ENCODE assay signal across 24 cellular contexts in the genomic region with DNA sequence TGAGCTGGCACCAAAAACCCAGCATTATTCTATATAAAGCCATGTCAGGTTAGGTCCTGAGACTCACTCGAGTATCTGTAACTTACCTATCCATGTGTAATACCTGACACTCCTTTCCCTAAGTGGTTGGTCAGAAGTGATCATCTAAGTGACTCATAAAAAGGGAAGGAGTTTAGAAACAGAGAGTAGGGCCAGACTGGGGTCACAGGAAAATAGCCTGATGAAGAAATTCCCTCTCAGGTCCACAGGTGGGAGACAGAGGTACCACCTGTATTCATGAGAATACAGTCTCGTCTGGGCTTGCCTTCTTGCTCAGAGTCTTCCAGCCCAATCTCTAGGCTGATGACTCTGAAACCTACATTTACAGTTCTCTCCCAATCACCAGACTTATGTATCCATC.
DNase-seq lines count a peak whose midpoint lies in the region; ATAC-seq and TF ChIP-seq lines count a peak whose summit lies in the region.
"Had no signal": no experiment of that assay in that cellular context is flagged by ENCODE, and none has a peak within 500 bp of the region (broad histone marks: within the 10 kb centered on the region; RNA-seq: fewer than 3 reads in every experiment).

No MANE protein-coding gene starts in this region.

- TF ChIP-seq POLR2A in breast epithelium (IDR thresholded peaks at IDR 0.05) = no peak

- peak; percentile 75 for DNase-seq in MCF 10A (ENCODE audit: unreplicated experiment)
- no peak for DNase-seq in breast epithelium (ENCODE audit: low spot score in 2 of 2)
- DNase-seq in WTC11 (ENCODE audit: low spot score) = no peak
- peak; percentile 84 for DNase-seq in epithelial cell of esophagus (ENCODE audit: low read depth)
- DNase-seq in caudate nucleus (lab: John Stamatoyannopoulos, UW) = no peak
- DNase-seq in foreskin melanocyte = no peak
- DNase-seq in right cardiac atrium = no peak
- DNase-seq: activated gamma-delta T cell; DMS79 treated with DMSO at 0.1 percent for 48 hours; hippocampal formation; KBM-7; kidney; mesenchymal stem cell; naive thymus-derived CD8-positive, alpha-beta T cell; NCI-H187; NCI-H446 treated with DMSO at 0.1 percent for 48 hours; posterior cingulate gyrus; sigmoid colon; SK-N-SH; T1000 had no signal

- H3K9me3 Mint-ChIP-seq in MCF 10A (ENCODE audit: unreplicated experiment) (no peaks in the 10 kb centered on the region), WTC11 (no peaks in the 10 kb centered on the region)
- H3K9me3 Mint-ChIP-seq: dendritic cell treated with granulocyte-macrophage colony-stimulating factor and Interleukin-4, amounts not matched to agents 40 ng/mL and 50 ng/mL, for 4 days had no signal

- no peak overlapping the region for H3K4me3 ChIP-seq in breast epithelium
- H3K4me3 ChIP-seq in epithelial cell of esophagus (ENCODE audit: low read length) = no peak overlapping the region
- H3K4me3 ChIP-seq in right cardiac atrium (ENCODE audit: low read length) = no peak overlapping the region
- H3K4me3 ChIP-seq: sigmoid colon had no signal

- H3K9me3 ChIP-seq in breast epithelium (no peaks in the 10 kb centered on the region), right cardiac atrium (ENCODE audit: control insufficient read depth, low read length) (no peaks in the 10 kb centered on the region)
- H3K9me3 ChIP-seq: sigmoid colon, SK-N-SH had no signal

- H3K36me3 ChIP-seq in breast epithelium = no peaks in the 10 kb centered on the region
- H3K36me3 ChIP-seq: sigmoid colon had no signal

- H3K36me3 Mint-ChIP-seq in MCF 10A (ENCODE audit: insufficient read depth, unreplicated experiment) (no peaks in the 10 kb centered on the region), WTC11 (no peaks in the 10 kb centered on the region)

- peak; percentile 58 for ATAC-seq in WTC11
- no peak for ATAC-seq in right cardiac atrium
- ATAC-seq in GM21423 (IDR thresholded peaks at IDR 0.05; ENCODE audit: unreplicated experiment) = no peak
- ATAC-seq: activated CD4-positive, CD25-positive, alpha-beta regulatory T cell treated with anti-CD3 and anti-CD28 coated beads, Interleukin-2, amount 50 U/mL, for 24 hours; naive thymus-derived CD8-positive, alpha-beta T cell had no signal

- CTCF ChIA-PET in MCF 10A (lab: Yijun Ruan, JAX) = no interaction called here
- CTCF ChIA-PET in WTC11 (lab: Charles Lee) = no interaction called here

- no TSS peak for BruUV-seq in MCF 10A (replicated peaks; lab: Mats Ljungman, UMichigan)

- POLR2A ChIA-PET in MCF 10A (lab: Yijun Ruan, JAX) (interaction anchor here (0.7 to 0.8 kb wide), 2 partner anchors 19 to 51 kb away, joined by 3 to 5 read pairs; no protein-coding TSS in a partner anchor), WTC11 (lab: Charles Lee) (no interaction called here)

- H3K4me1 Mint-ChIP-seq in MCF 10A (ENCODE audit: insufficient read depth, unreplicated experiment) (peaks cover 28% of the 10 kb centered on the region), WTC11 (peaks cover 24% of the 10 kb centered on the region)

- no peak for TF ChIP-seq CTCF in MCF 10A (IDR thresholded peaks at IDR 0.05; ENCODE audit: unreplicated experiment)
- no peak for TF ChIP-seq CTCF in breast epithelium (IDR thresholded peaks at IDR 0.05)
- no peak for TF ChIP-seq CTCF in WTC11 (IDR thresholded peaks at IDR 0.05)
- no peak for TF ChIP-seq CTCF in epithelial cell of esophagus (IDR thresholded peaks at IDR 0.05; ENCODE audit: insufficient read depth, low read depth, low read length, missing control alignments)

- H3K27ac Mint-ChIP-seq in MCF 10A (ENCODE audit: low read depth, unreplicated experiment) (no peak overlapping the region), WTC11 (peak overlapping the region; percentile 26; the same call in 1 of the 2 replicates)
- H3K27ac Mint-ChIP-seq: CD14-positive monocyte; dendritic cell treated with granulocyte-macrophage colony-stimulating factor and Interleukin-4, amounts not matched to agents 40 ng/mL and 50 ng/mL, for 4 days had no signal

- WGBS in right cardiac atrium = 93% methylated on average over 2 of the region's 2 CpGs

- no peaks in the 10 kb centered on the region for H3K4me1 ChIP-seq in breast epithelium
- peaks cover 4% of the 10 kb centered on the region for H3K4me1 ChIP-seq in right cardiac atrium (ENCODE audit: control insufficient read depth, insufficient read depth, low read length)

- H3K4me3 Mint-ChIP-seq in MCF 10A (ENCODE audit: unreplicated experiment) = no peak overlapping the region
- no peak overlapping the region for H3K4me3 Mint-ChIP-seq in WTC11
- H3K4me3 Mint-ChIP-seq: CD14-positive monocyte; dendritic cell treated with granulocyte-macrophage colony-stimulating factor and Interleukin-4, amounts not matched to agents 40 ng/mL and 50 ng/mL, for 4 days had no signal

- H3K27me3 Mint-ChIP-seq in MCF 10A (ENCODE audit: insufficient read depth, unreplicated experiment) (peaks cover 12% of the 10 kb centered on the region), WTC11 (ENCODE audit: low read depth) (no peaks in the 10 kb centered on the region)
- H3K27me3 Mint-ChIP-seq: dendritic cell treated with granulocyte-macrophage colony-stimulating factor and Interleukin-4, amounts not matched to agents 40 ng/mL and 50 ng/mL, for 4 days; naive thymus-derived CD8-positive, alpha-beta T cell had no signal

- H3K27ac ChIP-seq in breast epithelium (no peak overlapping the region), caudate nucleus (ENCODE audit: low read depth, low read length) (no peak overlapping the region), right cardiac atrium (ENCODE audit: low read length) (no peak overlapping the region)
- H3K27ac ChIP-seq: sigmoid colon had no signal

- H3K27me3 ChIP-seq in breast epithelium = peaks cover 0 to 17% of the 10 kb centered on the region in 2 donors
- H3K27me3 ChIP-seq in right cardiac atrium (ENCODE audit: control insufficient read depth, insufficient read depth) = no peaks in the 10 kb centered on the region
- H3K27me3 ChIP-seq: sigmoid colon had no signal

- intact Hi-C loops in MCF 10A (cut with micrococcal nuclease) (no loop called here), breast epithelium (cut with DNase I; ENCODE audit: low total_unique reads) (no loop called here), right cardiac atrium (cut with DNase I) (no loop called here)

TF ChIP-seq in WTC11, 78 proteins besides CTCF, POLR2A, EP300 and RAD21 (continues in another document):
- no peak for TF ChIP-seq FOXJ3 (CRISPR knock-in tag; IDR thresholded peaks at IDR 0.05; ENCODE audit: borderline replicate concordance)
- TF ChIP-seq ZNF416 (CRISPR knock-in tag; IDR thresholded peaks at IDR 0.05) = no peak
- no peak for TF ChIP-seq ZNF671 (CRISPR knock-in tag; IDR thresholded peaks at IDR 0.05)
- TF ChIP-seq, protein P1, sequence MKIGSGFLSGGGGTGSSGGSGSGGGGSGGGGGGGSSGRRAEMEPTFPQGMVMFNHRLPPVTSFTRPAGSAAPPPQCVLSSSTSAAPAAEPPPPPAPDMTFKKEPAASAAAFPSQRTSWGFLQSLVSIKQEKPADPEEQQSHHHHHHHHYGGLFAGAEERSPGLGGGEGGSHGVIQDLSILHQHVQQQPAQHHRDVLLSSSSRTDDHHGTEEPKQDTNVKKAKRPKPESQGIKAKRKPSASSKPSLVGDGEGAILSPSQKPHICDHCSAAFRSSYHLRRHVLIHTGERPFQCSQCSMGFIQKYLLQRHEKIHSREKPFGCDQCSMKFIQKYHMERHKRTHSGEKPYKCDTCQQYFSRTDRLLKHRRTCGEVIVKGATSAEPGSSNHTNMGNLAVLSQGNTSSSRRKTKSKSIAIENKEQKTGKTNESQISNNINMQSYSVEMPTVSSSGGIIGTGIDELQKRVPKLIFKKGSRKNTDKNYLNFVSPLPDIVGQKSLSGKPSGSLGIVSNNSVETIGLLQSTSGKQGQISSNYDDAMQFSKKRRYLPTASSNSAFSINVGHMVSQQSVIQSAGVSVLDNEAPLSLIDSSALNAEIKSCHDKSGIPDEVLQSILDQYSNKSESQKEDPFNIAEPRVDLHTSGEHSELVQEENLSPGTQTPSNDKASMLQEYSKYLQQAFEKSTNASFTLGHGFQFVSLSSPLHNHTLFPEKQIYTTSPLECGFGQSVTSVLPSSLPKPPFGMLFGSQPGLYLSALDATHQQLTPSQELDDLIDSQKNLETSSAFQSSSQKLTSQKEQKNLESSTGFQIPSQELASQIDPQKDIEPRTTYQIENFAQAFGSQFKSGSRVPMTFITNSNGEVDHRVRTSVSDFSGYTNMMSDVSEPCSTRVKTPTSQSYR (CRISPR knock-in tag; IDR thresholded peaks at IDR 0.05) = no peak
- TF ChIP-seq NFE2L1 (CRISPR knock-in tag; IDR thresholded peaks at IDR 0.05) = no peak
- TF ChIP-seq SMAD3 (CRISPR knock-in tag; IDR thresholded peaks at IDR 0.05; ENCODE audit: borderline replicate concordance) = no peak
- TF ChIP-seq ZNF317 (CRISPR knock-in tag; IDR thresholded peaks at IDR 0.05; ENCODE audit: borderline replicate concordance, low read depth) = no peak
- TF ChIP-seq, protein P2, sequence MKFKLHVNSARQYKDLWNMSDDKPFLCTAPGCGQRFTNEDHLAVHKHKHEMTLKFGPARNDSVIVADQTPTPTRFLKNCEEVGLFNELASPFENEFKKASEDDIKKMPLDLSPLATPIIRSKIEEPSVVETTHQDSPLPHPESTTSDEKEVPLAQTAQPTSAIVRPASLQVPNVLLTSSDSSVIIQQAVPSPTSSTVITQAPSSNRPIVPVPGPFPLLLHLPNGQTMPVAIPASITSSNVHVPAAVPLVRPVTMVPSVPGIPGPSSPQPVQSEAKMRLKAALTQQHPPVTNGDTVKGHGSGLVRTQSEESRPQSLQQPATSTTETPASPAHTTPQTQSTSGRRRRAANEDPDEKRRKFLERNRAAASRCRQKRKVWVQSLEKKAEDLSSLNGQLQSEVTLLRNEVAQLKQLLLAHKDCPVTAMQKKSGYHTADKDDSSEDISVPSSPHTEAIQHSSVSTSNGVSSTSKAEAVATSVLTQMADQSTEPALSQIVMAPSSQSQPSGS (CRISPR knock-in tag; IDR thresholded peaks at IDR 0.05; ENCODE audit: borderline replicate concordance, low read depth) = no peak

Comparison
In these comparisons a context has a peak if more than half of its experiments do, and no peak if none do; other contexts are left out.
1. DNase-seq: peak in MCF 10A (single experiment) and epithelial cell of esophagus (single experiment); none in breast epithelium (0 of 2), WTC11 (single experiment), caudate nucleus (0 of 61), foreskin melanocyte (single experiment) and right cardiac atrium (0 of 3).